ENCODE assay signal across 9 cellular contexts in genomic region chr9:5389109-5389732, GRCh38. TPM values are rescaled to one million over a fixed set of nuclear protein-coding genes. Genes with fewer than 3 reads are reported as not detected.
DNase-seq lines count a peak whose midpoint lies in the region; ATAC-seq and TF ChIP-seq lines count a peak whose summit lies in the region.
"Had no signal": no experiment of that assay in that cellular context is flagged by ENCODE, and none has a peak within 500 bp of the region (broad histone marks: within the 10 kb centered on the region; RNA-seq: fewer than 3 reads in every experiment).

No MANE protein-coding gene starts in this region.

- intact Hi-C loops in IMR-90 (cut with micrococcal nuclease), result no loop called here
- intact Hi-C loops in stomach (cut with DNase I; ENCODE audit: low total_unique reads), result no loop called here

- H3K27ac ChIP-seq in IMR-90 (ENCODE audit: insufficient read depth, low read length), result no peak overlapping the region
- no peak overlapping the region for H3K27ac ChIP-seq in upper lobe of left lung
- no peak overlapping the region for H3K27ac ChIP-seq in stomach

- TF ChIP-seq EP300 in upper lobe of left lung (IDR thresholded peaks at IDR 0.05) (no peak), stomach (IDR thresholded peaks at IDR 0.05) (no peak)

- H3K9me3 ChIP-seq in IMR-90 (ENCODE audit: control insufficient read depth, insufficient read depth, low read length) (no peaks in the 10 kb centered on the region), upper lobe of left lung (no peaks in the 10 kb centered on the region), stomach (no peaks in the 10 kb centered on the region)

- no peak overlapping the region for H2BK120ac ChIP-seq in IMR-90 (ENCODE audit: low read depth, low read length)

- POLR2A ChIA-PET in IMR-90 (lab: Charles Lee; ENCODE audit: unreplicated experiment), result no interaction called here

- dilution Hi-C loops in IMR-90 (cut with HindIII; ENCODE audit: low sequenced_read_pairs, unreplicated experiment), result no loop called here

- BruUV-seq in IMR-90 (replicated peaks; lab: Mats Ljungman, UMichigan), result no TSS peak

- H2BK15ac ChIP-seq in IMR-90 (ENCODE audit: low read depth, low read length), result no peak overlapping the region

- H3K9ac ChIP-seq in IMR-90 (ENCODE audit: low read depth, low read length), result no peak overlapping the region

- H2BK20ac ChIP-seq in IMR-90 (ENCODE audit: low read depth, low read length), result no peak overlapping the region

- no peak overlapping the region for H2BK5ac ChIP-seq in IMR-90 (ENCODE audit: low read depth, low read length, poor library complexity, severe bottlenecking)

- no peak overlapping the region for H3K18ac ChIP-seq in IMR-90 (ENCODE audit: low read depth, low read length)

- no peak overlapping the region for H2AK9ac ChIP-seq in IMR-90 (replicated peaks; ENCODE audit: low read depth, low read length, poor library complexity)

- H2AK5ac ChIP-seq in IMR-90 (ENCODE audit: low read depth, low read length), result no peak overlapping the region

- H2AFZ ChIP-seq in IMR-90 (replicated peaks; ENCODE audit: low read length, poor library complexity), result no peak overlapping the region

- no peaks in the 10 kb centered on the region; the same call in 1 of the 2 replicates for H3K9me1 ChIP-seq in IMR-90 (ENCODE audit: insufficient read depth, low read length)

- in situ Hi-C loops in ACHN (cut with HindIII; ENCODE audit: low pct_ligation_motif_present, low pct_unique_long_range_greater_than_20kb, low sequenced_read_pairs) (no loop called here), IMR-90 (cut with MboI; ENCODE audit: low sequenced_read_pairs) (no loop called here)

- peaks cover 6% of the 10 kb centered on the region for H3K4me1 ChIP-seq in IMR-90 (ENCODE audit: control insufficient read depth, insufficient read depth, low read length)
- H3K4me1 ChIP-seq in upper lobe of left lung, result no peaks in the 10 kb centered on the region
- no peaks in the 10 kb centered on the region for H3K4me1 ChIP-seq in stomach

- H3K56ac ChIP-seq in IMR-90 (ENCODE audit: extremely low read depth, insufficient read depth, low read length), result no peak overlapping the region

- TF ChIP-seq RAD21 in IMR-90 (IDR thresholded peaks at IDR 0.05; ENCODE audit: low read length), result no peak

- no peak overlapping the region for H4K91ac ChIP-seq in IMR-90 (ENCODE audit: insufficient read depth, low read depth, low read length)

- no peak overlapping the region for H4K5ac ChIP-seq in IMR-90 (ENCODE audit: low read depth, low read length)

- no peak overlapping the region for H3K14ac ChIP-seq in IMR-90 (replicated peaks; ENCODE audit: low read depth, low read length)

- ATAC-seq in GM18873 (IDR thresholded peaks at IDR 0.05; ENCODE audit: low FRiP score, unreplicated experiment), result peak; percentile 51
- ATAC-seq in IMR-90 (ENCODE audit: low read depth), result peak; percentile 61
- no peak for ATAC-seq in HG03521 (IDR thresholded peaks at IDR 0.05; ENCODE audit: unreplicated experiment)
- ATAC-seq in upper lobe of left lung (ENCODE audit: low FRiP score in 2 of 2), result no peak

- TF ChIP-seq CTCF in IMR-90 (conservative IDR thresholded peaks at IDR 0.05; ENCODE audit: low read depth, low read length), result no peak
- TF ChIP-seq CTCF in upper lobe of left lung (IDR thresholded peaks at IDR 0.05), result no peak
- TF ChIP-seq CTCF in stomach (IDR thresholded peaks at IDR 0.05), result no peak

- 100% methylated on average over 1 of the region's 3 CpGs; no CpG with 5 or more reads in 1 of the 2 experiments for WGBS in IMR-90 (ENCODE audit: extremely low coverage in 2 of 2, insufficient read length in 1 of 2), 2 experiments
- 42 to 58% methylated on average over 3 of the region's 3 CpGs for WGBS in upper lobe of left lung, 2 donors
- WGBS in stomach, 5 donors, result 57 to 69% (median 64%) methylated on average over 3 of the region's 3 CpGs

- CTCF ChIA-PET in IMR-90 (lab: Yijun Ruan, JAX), result interaction anchor here (0.6 kb wide), 1 partner anchor 733 kb away, joined by 4 read pairs; no protein-coding TSS in a partner anchor

- H3K27me3 ChIP-seq in IMR-90 (ENCODE audit: control insufficient read depth, insufficient read depth, low read length), result no peaks in the 10 kb centered on the region
- H3K27me3 ChIP-seq in upper lobe of left lung, result no peaks in the 10 kb centered on the region
- H3K27me3 ChIP-seq in stomach, result no peaks in the 10 kb centered on the region

- no peak overlapping the region; the same call in 1 of the 2 replicates for H3K4me2 ChIP-seq in IMR-90 (ENCODE audit: low read depth, low read length)

- H3K79me1 ChIP-seq in IMR-90 (ENCODE audit: low read depth in 1 of 2, low read length in 2 of 2), result no peaks in the 10 kb centered on the region

- no peak overlapping the region for H3K4ac ChIP-seq in IMR-90 (ENCODE audit: low read depth, low read length)

- H4K20me1 ChIP-seq in IMR-90 (ENCODE audit: insufficient read depth, low read length), result no peaks in the 10 kb centered on the region

- H4K8ac ChIP-seq in IMR-90 (ENCODE audit: low read depth in 2 of 2, low read length in 2 of 2), result no peak overlapping the region

- peak; percentile 69 for DNase-seq in ACHN
- peak; percentile 91 for DNase-seq in IMR-90
- DNase-seq in brain pericyte (ENCODE audit: low read depth, low spot score), result peak; percentile 78
- no peak for DNase-seq in upper lobe of left lung
- DNase-seq in NCI-H345 (lab: John Stamatoyannopoulos, UW), result no peak
- DNase-seq in stomach, result no peak

- H3K23ac ChIP-seq in IMR-90 (ENCODE audit: low read depth, low read length), result no peak overlapping the region

- TF ChIP-seq POLR2A in IMR-90 (IDR thresholded peaks at IDR 0.05; ENCODE audit: low read depth, low read length), result no peak
- no peak for TF ChIP-seq POLR2A in upper lobe of left lung (IDR thresholded peaks at IDR 0.05)
- no peak for TF ChIP-seq POLR2A in stomach (IDR thresholded peaks at IDR 0.05)

- H3K4me3 ChIP-seq in IMR-90 (ENCODE audit: insufficient read depth, low read depth, low read length), result no peak overlapping the region
- H3K4me3 ChIP-seq in upper lobe of left lung, result no peak overlapping the region
- no peak overlapping the region for H3K4me3 ChIP-seq in stomach

- H3K36me3 ChIP-seq in IMR-90 (ENCODE audit: control insufficient read depth, insufficient read depth, low read length) (no peaks in the 10 kb centered on the region), upper lobe of left lung (no peaks in the 10 kb centered on the region), stomach (no peaks in the 10 kb centered on the region)

TF ChIP-seq in IMR-90, 13 proteins besides CTCF, POLR2A, EP300 and RAD21:
- 0 out of 2 replicates have a peak, but pooled peaks have one; percentile 20 for TF ChIP-seq MXI1 (IDR thresholded peaks at IDR 0.05; ENCODE audit: borderline replicate concordance, low read depth, low read length)
- TF ChIP-seq SMC3 (IDR thresholded peaks at IDR 0.05; ENCODE audit: low read depth, low read length), result no peak

RNA-seq across cellular contexts. Expression of gene PLGRKT, which starts 48.5 kb away (rescaled TPM):
- total RNA-seq in IMR-90 (2012; rRNA removed) (12.7 and 13.6 TPM in 2 replicates), upper lobe of left lung (10 to 100 TPM in 5 of 6 donors, 1 to 10 TPM in 1; 3.1 to 19.3 (median 14.4) TPM), stomach (10 to 100 TPM in 2 of 5 donors, 1 to 10 TPM in 2, not detected in 1; 1.2 to 69.6 (median 10.6) TPM)
- polyA plus RNA-seq in IMR-90 (2012; rRNA removed) (8.6 and 10.8 TPM in 2 replicates), stomach (10 to 100 TPM; 11.0 to 19.1 (median 15.7) TPM)
- polyA plus RNA-seq in IMR-90 (2012; cell fraction: cytosol; rRNA removed), result 2.1 and 3.0 TPM in 2 replicates
- polyA plus RNA-seq in IMR-90 (2012; cell fraction: nucleus; rRNA removed; ENCODE audit: low replicate concordance), result 0.53 and 2.4 TPM in 2 replicates

RNA-seq across cellular contexts. Expression of gene RLN1, which starts 49.5 kb away (rescaled TPM):
- total RNA-seq in IMR-90 (2012; rRNA removed), result not detected in 2 replicates
- polyA plus RNA-seq in IMR-90 (2012; rRNA removed), result not detected in 2 replicates
- polyA plus RNA-seq in IMR-90 (2012; cell fraction: cytosol; rRNA removed), result not detected in 2 replicates
- polyA plus RNA-seq in IMR-90 (2012; cell fraction: nucleus; rRNA removed; ENCODE audit: low replicate concordance), result not detected in 2 replicates
- not detected for total RNA-seq in upper lobe of left lung
- not detected for total RNA-seq in stomach
- under 1 TPM in 1 of 3 donors, not detected in 2; 0.45 TPM for polyA plus RNA-seq in stomach
- polyA plus RNA-seq: neural cell had no signal

Comparison
In these comparisons a context has a peak if more than half of its experiments do, and no peak if none do; other contexts are left out.
1. DNase-seq: peak in ACHN (single experiment), IMR-90 (single experiment) and brain pericyte (single experiment); none in upper lobe of left lung (0 of 2), NCI-H345 (single experiment) and stomach (single experiment).
2. ATAC-seq: peak in GM18873 (single experiment) and IMR-90 (single experiment); none in HG03521 (single experiment) and upper lobe of left lung (0 of 2).